ENCODE assay signal across 15 cellular contexts in genomic region chr5:59040804-59041201, GRCh38.
DNase-seq lines count a peak whose midpoint lies in the region; ATAC-seq and TF ChIP-seq lines count a peak whose summit lies in the region.
"Had no signal": no experiment of that assay in that cellular context is flagged by ENCODE, and none has a peak within 500 bp of the region (broad histone marks: within the 10 kb centered on the region; RNA-seq: fewer than 3 reads in every experiment).

No MANE protein-coding gene starts in this region.

- peak overlapping the region; percentile 94 for H3K27ac ChIP-seq in KMS-11
- peak overlapping the region; percentile 83 to 93 (median 91) for H3K27ac ChIP-seq in gastrocnemius medialis
- H3K27ac ChIP-seq: brain microvascular endothelial cell, thoracic aorta had no signal

- TF ChIP-seq POLR2A in gastrocnemius medialis (IDR thresholded peaks at IDR 0.05), result no peak

- H3K36me3 Mint-ChIP-seq in T-helper 2 cell treated with Interferon-gamma antibody and Interleukin-4, amounts not matched to agents 5 μg/mL and 100 μg/mL, for 36 hours (ENCODE audit: low read depth), result peaks cover 28% of the 10 kb centered on the region
- peaks cover 20% of the 10 kb centered on the region for H3K36me3 Mint-ChIP-seq in activated naive CD8-positive, alpha-beta T cell treated with anti-CD3 and anti-CD28 coated beads, Interleukin-2, amount 10 ng/mL, durations not matched to agents 7 days and 5 days

- no peaks in the 10 kb centered on the region for H4K20me1 ChIP-seq in KMS-11 (ENCODE audit: insufficient read depth)

- H3K27me3 Mint-ChIP-seq in T-helper 2 cell treated with Interferon-gamma antibody and Interleukin-4, amounts not matched to agents 5 μg/mL and 100 μg/mL, for 36 hours (ENCODE audit: low read depth), result no peaks in the 10 kb centered on the region
- H3K27me3 Mint-ChIP-seq in activated naive CD8-positive, alpha-beta T cell treated with anti-CD3 and anti-CD28 coated beads, Interleukin-2, amount 10 ng/mL, durations not matched to agents 7 days and 5 days, result no peaks in the 10 kb centered on the region

- peaks cover 39% of the 10 kb centered on the region for H3K4me1 ChIP-seq in KMS-11 (ENCODE audit: low read depth, poor library complexity, severe bottlenecking)
- peaks cover 34 to 58% of the 10 kb centered on the region in 2 donors for H3K4me1 ChIP-seq in gastrocnemius medialis

- no peak for TF ChIP-seq CTCF in KMS-11 (conservative IDR thresholded peaks at IDR 0.05; ENCODE audit: low read depth, low read length)
- TF ChIP-seq CTCF in gastrocnemius medialis (IDR thresholded peaks at IDR 0.05 in 4 of 5, conservative IDR thresholded peaks at IDR 0.05 in 1 of 5), result no peak

- H2AFZ ChIP-seq in KMS-11 (ENCODE audit: low read depth), result peak overlapping the region; percentile 45; the same call in 1 of the 2 replicates

- H3K9me3 Mint-ChIP-seq in T-helper 2 cell treated with Interferon-gamma antibody and Interleukin-4, amounts not matched to agents 5 μg/mL and 100 μg/mL, for 36 hours, result no peaks in the 10 kb centered on the region
- no peaks in the 10 kb centered on the region for H3K9me3 Mint-ChIP-seq in activated naive CD8-positive, alpha-beta T cell treated with anti-CD3 and anti-CD28 coated beads, Interleukin-2, amount 10 ng/mL, durations not matched to agents 7 days and 5 days
- H3K9me3 Mint-ChIP-seq: IgD-negative memory B cell had no signal

- H3K9ac ChIP-seq in KMS-11, result peak overlapping the region; percentile 94

- H3K4me3 ChIP-seq in KMS-11 (IDR thresholded peaks at IDR 0.05; ENCODE audit: insufficient read depth, low read depth, low read length) (no peak overlapping the region), gastrocnemius medialis (peak overlapping the region; percentile 75 to 93 (median 79))

- H3K4me2 ChIP-seq in KMS-11, result peak overlapping the region; percentile 94

- peak overlapping the region; percentile 79 for H3K27ac Mint-ChIP-seq in T-helper 2 cell treated with Interferon-gamma antibody and Interleukin-4, amounts not matched to agents 5 μg/mL and 100 μg/mL, for 36 hours
- H3K27ac Mint-ChIP-seq in activated naive CD8-positive, alpha-beta T cell treated with anti-CD3 and anti-CD28 coated beads, Interleukin-2, amount 10 ng/mL, durations not matched to agents 7 days and 5 days, result peak overlapping the region; percentile 98
- H3K27ac Mint-ChIP-seq: endodermal cell had no signal

- no peak for DNase-seq in T-helper 2 cell treated with Interferon-gamma antibody and Interleukin-4, amounts not matched to agents 5 μg/mL and 100 μg/mL, for 36 hours (ENCODE audit: low spot score)
- DNase-seq in T-helper 2 cell (no peak), gastrocnemius medialis (no peak), GM19240 (ENCODE audit: insufficient read length, low spot score) (no peak), HK-2 (ENCODE audit: unreplicated experiment) (no peak)
- no peak for DNase-seq in activated naive CD8-positive, alpha-beta T cell treated with anti-CD3 and anti-CD28 coated beads, Interleukin-2, amount 10 ng/mL, durations not matched to agents 7 days and 5 days
- DNase-seq: brain microvascular endothelial cell, endodermal cell, NCI-H1417 treated with DMSO at 0.1 percent for 48 hours, NCI-H526, Right ventricle myocardium superior had no signal

- H3K36me3 ChIP-seq in KMS-11 (ENCODE audit: insufficient read depth) (no peaks in the 10 kb centered on the region), gastrocnemius medialis (no peaks in the 10 kb centered on the region)
- H3K36me3 ChIP-seq: brain microvascular endothelial cell, thoracic aorta had no signal

- in situ Hi-C loops in gastrocnemius medialis (cut with MboI; ENCODE audit: low sequenced_read_pairs in 4 of 4), result loop anchor here (25.0 kb wide), 1 partner anchor 321 kb away; no protein-coding TSS in a partner anchor

- H3K4me1 Mint-ChIP-seq in T-helper 2 cell treated with Interferon-gamma antibody and Interleukin-4, amounts not matched to agents 5 μg/mL and 100 μg/mL, for 36 hours (ENCODE audit: low read depth), result peaks cover 32% of the 10 kb centered on the region
- H3K4me1 Mint-ChIP-seq in activated naive CD8-positive, alpha-beta T cell treated with anti-CD3 and anti-CD28 coated beads, Interleukin-2, amount 10 ng/mL, durations not matched to agents 7 days and 5 days, result peaks cover 23% of the 10 kb centered on the region

- intact Hi-C loops in gastrocnemius medialis (cut with DNase I; ENCODE audit: low total_unique reads), result no loop called here

- no peak for ATAC-seq in activated naive CD8-positive, alpha-beta T cell treated with anti-CD3 and anti-CD28 coated beads, Interleukin-2, amount 10 ng/mL, durations not matched to agents 7 days and 5 days (ENCODE audit: low read depth)
- no peak for ATAC-seq in gastrocnemius medialis
- ATAC-seq in HG03565 (IDR thresholded peaks at IDR 0.05; ENCODE audit: unreplicated experiment), result no peak

- H3K4me3 Mint-ChIP-seq in T-helper 2 cell treated with Interferon-gamma antibody and Interleukin-4, amounts not matched to agents 5 μg/mL and 100 μg/mL, for 36 hours, result peak overlapping the region; percentile 84
- H3K4me3 Mint-ChIP-seq in activated naive CD8-positive, alpha-beta T cell treated with anti-CD3 and anti-CD28 coated beads, Interleukin-2, amount 10 ng/mL, durations not matched to agents 7 days and 5 days, result peak overlapping the region; percentile 90

- H3K9me3 ChIP-seq in gastrocnemius medialis, result no peaks in the 10 kb centered on the region
- H3K9me3 ChIP-seq: thoracic aorta had no signal

- POLR2A ChIA-PET in activated naive CD8-positive, alpha-beta T cell treated with anti-CD3 and anti-CD28 coated beads, Interleukin-2, amount 10 ng/mL, durations not matched to agents 7 days and 5 days (lab: Charles Lee), result interaction anchor here (1.4 to 2.3 kb wide), 3 partner anchors 58 to 88 kb away, joined by 7 to 14 read pairs (median 10); no protein-coding TSS in a partner anchor

- H3K27me3 ChIP-seq in KMS-11 (ENCODE audit: insufficient read depth, low read depth) (no peaks in the 10 kb centered on the region), gastrocnemius medialis (no peaks in the 10 kb centered on the region)
- H3K27me3 ChIP-seq: brain microvascular endothelial cell had no signal

- H3K79me2 ChIP-seq in KMS-11 (ENCODE audit: insufficient read depth, low read depth), result peaks cover 68% of the 10 kb centered on the region
